ENCODE assay signal across 1 cellular context in genomic region chr12:48336564-48336963, GRCh38.
TF ChIP-seq lines count a peak whose summit lies in the region.

No MANE protein-coding gene starts in this region.

TF ChIP-seq in WTC11, 78 proteins besides CTCF, POLR2A, EP300 and RAD21 (continued from another document):
- no peak for TF ChIP-seq ZBTB21 (CRISPR knock-in tag; IDR thresholded peaks at IDR 0.05; ENCODE audit: borderline replicate concordance)
- TF ChIP-seq AR (CRISPR knock-in tag; IDR thresholded peaks at IDR 0.05), result no peak
- TF ChIP-seq ESRRA (CRISPR knock-in tag; IDR thresholded peaks at IDR 0.05; ENCODE audit: borderline replicate concordance), result no peak
- TF ChIP-seq NFE2L1 (CRISPR knock-in tag; IDR thresholded peaks at IDR 0.05), result no peak
- no peak for TF ChIP-seq NR2C2 (CRISPR knock-in tag; IDR thresholded peaks at IDR 0.05)
- TF ChIP-seq CDX4 (CRISPR knock-in tag; IDR thresholded peaks at IDR 0.05; ENCODE audit: borderline replicate concordance), result no peak
- TF ChIP-seq HMGA2 (CRISPR knock-in tag; IDR thresholded peaks at IDR 0.05), result no peak
- TF ChIP-seq ZNF317 (CRISPR knock-in tag; IDR thresholded peaks at IDR 0.05; ENCODE audit: borderline replicate concordance, low read depth), result no peak
- TF ChIP-seq CREB1 (CRISPR knock-in tag; IDR thresholded peaks at IDR 0.05), result no peak
- TF ChIP-seq MAX (CRISPR knock-in tag; IDR thresholded peaks at IDR 0.05), result no peak
